ENCODE assay signal across 17 cellular contexts in the genomic region with DNA sequence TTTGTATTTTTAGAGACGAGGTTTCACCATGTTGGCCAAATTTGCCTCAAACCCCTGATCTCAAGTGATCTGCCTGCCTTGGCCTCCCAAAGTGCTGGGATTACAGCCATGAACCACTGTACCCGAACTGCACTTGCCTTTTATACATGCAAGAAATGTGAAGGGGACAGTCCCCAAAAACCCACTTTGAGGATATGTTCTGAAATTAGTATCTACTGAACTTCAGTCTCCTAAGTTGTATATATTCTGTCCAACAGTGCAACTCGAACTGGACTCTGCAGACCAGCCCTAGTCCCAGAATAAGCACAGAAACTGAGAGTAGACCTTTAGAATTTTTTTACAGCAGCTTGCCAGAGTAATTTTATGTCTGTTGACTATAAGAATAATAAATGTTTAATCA. TPM values are rescaled to one million over a fixed set of nuclear protein-coding genes. Genes with fewer than 3 reads are reported as not detected.
DNase-seq lines count a peak whose midpoint lies in the region; ATAC-seq and TF ChIP-seq lines count a peak whose summit lies in the region.
"Had no signal": no experiment of that assay in that cellular context is flagged by ENCODE, and none has a peak within 500 bp of the region (broad histone marks: within the 10 kb centered on the region; RNA-seq: fewer than 3 reads in every experiment).

No MANE protein-coding gene starts in this region.

- H3K9ac ChIP-seq in PC-3 (ENCODE audit: low read length) = no peak overlapping the region

- peaks cover 18% of the 10 kb centered on the region for H3K36me3 Mint-ChIP-seq in T-helper 1 cell treated with Interleukin-12 subunit alpha and Interleukin-12 subunit beta and Interleukin-4 antibody, amounts not matched to agents 30 μg/mL and 1 μg/mL, for 36 hours (ENCODE audit: low read depth)
- peaks cover 70% of the 10 kb centered on the region for H3K36me3 Mint-ChIP-seq in CD4-positive, alpha-beta T cell (ENCODE audit: low read depth)
- H3K36me3 Mint-ChIP-seq in activated naive CD8-positive, alpha-beta T cell treated with anti-CD3 and anti-CD28 coated beads, Interleukin-2, amount 10 ng/mL, durations not matched to agents 7 days and 5 days = peaks cover 18% of the 10 kb centered on the region

- no TSS peak for BruUV-seq in PC-3 (replicated peaks; lab: Mats Ljungman, UMichigan)

- no peaks in the 10 kb centered on the region for H3K27me3 Mint-ChIP-seq in T-helper 1 cell treated with Interleukin-12 subunit alpha and Interleukin-12 subunit beta and Interleukin-4 antibody, amounts not matched to agents 30 μg/mL and 1 μg/mL, for 36 hours (ENCODE audit: low read depth)
- no peaks in the 10 kb centered on the region for H3K27me3 Mint-ChIP-seq in CD4-positive, alpha-beta T cell
- no peaks in the 10 kb centered on the region for H3K27me3 Mint-ChIP-seq in activated naive CD8-positive, alpha-beta T cell treated with anti-CD3 and anti-CD28 coated beads, Interleukin-2, amount 10 ng/mL, durations not matched to agents 7 days and 5 days

- DNase-seq in T-helper 1 cell = no peak
- DNase-seq in CD4-positive, alpha-beta T cell = no peak
- no peak for DNase-seq in activated naive CD8-positive, alpha-beta T cell treated with anti-CD3 and anti-CD28 coated beads, Interleukin-2, amount 10 ng/mL, durations not matched to agents 7 days and 5 days
- no peak for DNase-seq in PC-3
- DNase-seq in amniotic stem cell (lab: John Stamatoyannopoulos, UW) = no peak
- DNase-seq: effector CD4-positive, alpha-beta T cell; heart right ventricle; IMR-90; NCI-H1436; NCI-H510A; Peyer's patch; SJCRH30; upper lobe of left lung had no signal

- H3K9me2 ChIP-seq in PC-3 (replicated peaks; ENCODE audit: low read length) = no peaks in the 10 kb centered on the region

- no peaks in the 10 kb centered on the region for H3K36me3 ChIP-seq in PC-3 (ENCODE audit: low read depth, low read length)
- H3K36me3 ChIP-seq: Peyer's patch, SJCRH30, upper lobe of left lung had no signal

- H3K4me3 Mint-ChIP-seq in T-helper 1 cell treated with Interleukin-12 subunit alpha and Interleukin-12 subunit beta and Interleukin-4 antibody, amounts not matched to agents 30 μg/mL and 1 μg/mL, for 36 hours = no peak overlapping the region
- no peak overlapping the region for H3K4me3 Mint-ChIP-seq in CD4-positive, alpha-beta T cell
- peak overlapping the region; percentile 75 for H3K4me3 Mint-ChIP-seq in activated naive CD8-positive, alpha-beta T cell treated with anti-CD3 and anti-CD28 coated beads, Interleukin-2, amount 10 ng/mL, durations not matched to agents 7 days and 5 days

- H3K9me3 ChIP-seq in CD4-positive, alpha-beta T cell (ENCODE audit: control insufficient read depth, low read length) = no peaks in the 10 kb centered on the region
- no peaks in the 10 kb centered on the region for H3K9me3 ChIP-seq in PC-3 (ENCODE audit: low read length)
- H3K9me3 ChIP-seq: Peyer's patch, SJCRH30, upper lobe of left lung had no signal

- ATAC-seq in CD4-positive, alpha-beta T cell (ENCODE audit: poor library complexity) = no peak
- no peak for ATAC-seq in activated naive CD8-positive, alpha-beta T cell treated with anti-CD3 and anti-CD28 coated beads, Interleukin-2, amount 10 ng/mL, durations not matched to agents 7 days and 5 days (ENCODE audit: low read depth)
- ATAC-seq in GM21360 (IDR thresholded peaks at IDR 0.05; ENCODE audit: unreplicated experiment) (no peak), PC-3 (no peak)
- ATAC-seq: heart right ventricle had no signal

- intact Hi-C loops in CD4-positive, alpha-beta T cell (cut with DNase I, micrococcal nuclease) = no loop called here
- intact Hi-C loops in PC-3 (cut with micrococcal nuclease) = no loop called here

- H3K27me3 ChIP-seq in CD4-positive, alpha-beta T cell (ENCODE audit: control insufficient read depth, insufficient read depth, low read length) = no peaks in the 10 kb centered on the region
- H3K27me3 ChIP-seq in PC-3 (ENCODE audit: low read length) = no peaks in the 10 kb centered on the region
- H3K27me3 ChIP-seq: heart right ventricle, Peyer's patch, SJCRH30, upper lobe of left lung had no signal

- H3K4me1 Mint-ChIP-seq in T-helper 1 cell treated with Interleukin-12 subunit alpha and Interleukin-12 subunit beta and Interleukin-4 antibody, amounts not matched to agents 30 μg/mL and 1 μg/mL, for 36 hours (ENCODE audit: low read depth) = peaks cover 79% of the 10 kb centered on the region
- H3K4me1 Mint-ChIP-seq in CD4-positive, alpha-beta T cell (ENCODE audit: low read depth) = peaks cover 93% of the 10 kb centered on the region
- H3K4me1 Mint-ChIP-seq in activated naive CD8-positive, alpha-beta T cell treated with anti-CD3 and anti-CD28 coated beads, Interleukin-2, amount 10 ng/mL, durations not matched to agents 7 days and 5 days = peaks cover 84% of the 10 kb centered on the region

- peaks cover 9% of the 10 kb centered on the region for H3K9me3 Mint-ChIP-seq in T-helper 1 cell treated with Interleukin-12 subunit alpha and Interleukin-12 subunit beta and Interleukin-4 antibody, amounts not matched to agents 30 μg/mL and 1 μg/mL, for 36 hours
- H3K9me3 Mint-ChIP-seq in CD4-positive, alpha-beta T cell = peaks cover 3% of the 10 kb centered on the region
- no peaks in the 10 kb centered on the region for H3K9me3 Mint-ChIP-seq in activated naive CD8-positive, alpha-beta T cell treated with anti-CD3 and anti-CD28 coated beads, Interleukin-2, amount 10 ng/mL, durations not matched to agents 7 days and 5 days

- no peak overlapping the region for H3K4me2 ChIP-seq in PC-3 (ENCODE audit: low read length)

- CTCF ChIA-PET in CD4-positive, alpha-beta T cell (lab: Charles Lee) = interaction anchor here (1.4 to 1.9 kb wide), 2 partner anchors 12 to 328 kb away, joined by 3 to 4 read pairs; no protein-coding TSS in a partner anchor
- CTCF ChIA-PET in PC-3 (lab: Charles Lee) = no interaction called here

- POLR2A ChIA-PET in CD4-positive, alpha-beta T cell (lab: Charles Lee) = interaction anchor here (1.0 to 2.2 kb wide), 3 partner anchors 29 to 84 kb away, joined by 3 to 8 read pairs (median 3); a partner anchor contains a TSS
- POLR2A ChIA-PET in activated naive CD8-positive, alpha-beta T cell treated with anti-CD3 and anti-CD28 coated beads, Interleukin-2, amount 10 ng/mL, durations not matched to agents 7 days and 5 days (lab: Charles Lee) = interaction anchor here (1.2 to 1.4 kb wide), 4 partner anchors 17 to 33 kb away, joined by 4 to 5 read pairs (median 4); no protein-coding TSS in a partner anchor
- POLR2A ChIA-PET in PC-3 (lab: Charles Lee; ENCODE audit: unreplicated experiment) = no interaction called here

- H2AFZ ChIP-seq in PC-3 (ENCODE audit: low read length) = no peak overlapping the region

- peak overlapping the region; percentile 66 for H3K27ac Mint-ChIP-seq in T-helper 1 cell treated with Interleukin-12 subunit alpha and Interleukin-12 subunit beta and Interleukin-4 antibody, amounts not matched to agents 30 μg/mL and 1 μg/mL, for 36 hours
- H3K27ac Mint-ChIP-seq in CD4-positive, alpha-beta T cell = peak overlapping the region; percentile 96
- peak overlapping the region; percentile 90 for H3K27ac Mint-ChIP-seq in activated naive CD8-positive, alpha-beta T cell treated with anti-CD3 and anti-CD28 coated beads, Interleukin-2, amount 10 ng/mL, durations not matched to agents 7 days and 5 days

- H4K20me1 ChIP-seq in PC-3 (ENCODE audit: low read length) = no peaks in the 10 kb centered on the region

- TF ChIP-seq CTCF in CD4-positive, alpha-beta T cell (IDR thresholded peaks at IDR 0.05) = no peak
- TF ChIP-seq CTCF in PC-3 (conservative IDR thresholded peaks at IDR 0.05; ENCODE audit: low read depth, low read length) = no peak

- H3K4me1 ChIP-seq in PC-3 (ENCODE audit: insufficient read depth, low read length) = peaks cover 18% of the 10 kb centered on the region
- H3K4me1 ChIP-seq: Peyer's patch, upper lobe of left lung had no signal

- H3K27ac ChIP-seq in CD4-positive, alpha-beta T cell (ENCODE audit: low read depth, low read length) = peak overlapping the region; percentile 39
- H3K27ac ChIP-seq in PC-3 (ENCODE audit: low read length) = no peak overlapping the region
- H3K27ac ChIP-seq: 22Rv1, heart right ventricle, Peyer's patch, SJCRH30, upper lobe of left lung had no signal

- no peaks in the 10 kb centered on the region for H3F3A ChIP-seq in PC-3 (ENCODE audit: low read length, unreplicated experiment)

- no peaks in the 10 kb centered on the region for H3K79me2 ChIP-seq in PC-3 (ENCODE audit: low read length)

- H3K4me3 ChIP-seq in PC-3 (ENCODE audit: low read length) = no peak overlapping the region
- H3K4me3 ChIP-seq: heart right ventricle, Peyer's patch, SJCRH30, upper lobe of left lung had no signal

TF ChIP-seq in PFSK-1, 5 proteins besides CTCF, POLR2A, EP300 and RAD21:
- 0 out of 2 replicates have a peak, but pooled peaks have one; percentile 7 for TF ChIP-seq POLR2AphosphoS5 (IDR thresholded peaks at IDR 0.05; ENCODE audit: low read depth, low read length)
- no peak for TF ChIP-seq TAF1 (IDR thresholded peaks at IDR 0.05; ENCODE audit: borderline replicate concordance, insufficient read depth, low read length)

RNA-seq across cellular contexts. Expression of a gene that starts 28.5 kb away (rescaled TPM):
- total RNA-seq in CD4-positive, alpha-beta T cell = 100 to 1,000 TPM; 157 to 170 TPM
- polyA plus RNA-seq in PFSK-1 (2012; ENCODE audit: insufficient read length, low read depth) = 19.6 TPM
- 10 to 100 TPM; 61.7 to 65.8 TPM for total RNA-seq in activated naive CD8-positive, alpha-beta T cell treated with anti-CD3 and anti-CD28 coated beads, Interleukin-2, amount 10 ng/mL, durations not matched to agents 7 days and 5 days
- 4.8 and 7.0 TPM in 2 replicates for total RNA-seq in PC-3 (2014; rRNA removed)
